Comparison of ENCODE assay signal across 8 cellular contexts in the genomic region with DNA sequence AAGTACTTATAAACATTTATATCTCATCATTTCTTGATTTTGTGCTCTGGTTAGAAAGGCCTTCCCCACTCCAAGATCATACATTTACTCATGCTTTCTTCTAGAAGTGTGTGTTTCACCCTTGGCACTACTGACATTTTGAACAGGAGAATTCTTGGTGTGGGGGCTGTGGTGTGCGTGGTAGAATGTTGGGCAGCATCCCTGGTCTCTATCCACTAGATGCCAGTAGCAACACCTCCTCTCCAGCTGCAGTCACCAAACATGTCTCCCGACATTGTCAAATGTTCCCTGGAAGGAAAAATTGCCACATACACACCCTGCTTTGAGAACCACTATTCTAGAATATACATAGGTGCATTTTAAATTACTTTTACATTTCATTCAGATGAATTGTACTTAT. TPM values are rescaled to one million over a fixed set of nuclear protein-coding genes. Genes with fewer than 3 reads are reported as not detected.
DNase-seq lines count a peak whose midpoint lies in the region; ATAC-seq and TF ChIP-seq lines count a peak whose summit lies in the region.

No MANE protein-coding gene starts in this region.

- peaks cover 13% of the 10 kb centered on the region for H3K4me1 ChIP-seq in Caco-2
- H3K4me1 ChIP-seq in colonic mucosa = no peaks in the 10 kb centered on the region
- no peaks in the 10 kb centered on the region for H3K4me1 ChIP-seq in MM.1S (ENCODE audit: low read length)

- H3K9me2 ChIP-seq in MM.1S (replicated peaks; ENCODE audit: insufficient read depth, low read length) = no peaks in the 10 kb centered on the region

- no TSS peak for BruUV-seq in Caco-2 (replicated peaks; lab: Mats Ljungman, UMichigan)

- no peaks in the 10 kb centered on the region for H3F3A ChIP-seq in MM.1S (ENCODE audit: insufficient read depth, low read length)

- TF ChIP-seq CTCF in Caco-2 (IDR thresholded peaks at IDR 0.05; ENCODE audit: insufficient read depth in 1 of 2, low read depth in 1 of 2, low read length in 1 of 2, severe bottlenecking in 1 of 2, unreplicated experiment in 1 of 2) = peak in 1 of 2 experiments; percentile 49
- no peak for TF ChIP-seq CTCF in colonic mucosa (IDR thresholded peaks at IDR 0.05)
- no peak for TF ChIP-seq CTCF in MM.1S (IDR thresholded peaks at IDR 0.05; ENCODE audit: low read length)

- ATAC-seq in GM18511 (IDR thresholded peaks at IDR 0.05; ENCODE audit: unreplicated experiment) = no peak

- H3K9me3 Mint-ChIP-seq in Caco-2 (ENCODE audit: unreplicated experiment) = no peaks in the 10 kb centered on the region

- H2AFZ ChIP-seq in MM.1S (ENCODE audit: low read length) = no peak overlapping the region

- no peaks in the 10 kb centered on the region for H3K36me3 Mint-ChIP-seq in Caco-2 (ENCODE audit: insufficient read depth, unreplicated experiment)

- H3K36me3 ChIP-seq in Caco-2 (ENCODE audit: control insufficient read depth, insufficient read depth, low read length) (no peaks in the 10 kb centered on the region), colonic mucosa (no peaks in the 10 kb centered on the region), MM.1S (replicated peaks; ENCODE audit: insufficient read depth, low read length) (no peaks in the 10 kb centered on the region)

- H4K20me1 ChIP-seq in MM.1S (ENCODE audit: insufficient read depth, low read length) = no peaks in the 10 kb centered on the region

- no peaks in the 10 kb centered on the region for H3K27me3 ChIP-seq in Caco-2 (replicated peaks; ENCODE audit: control insufficient read depth, insufficient read depth, low read length)
- no peaks in the 10 kb centered on the region for H3K27me3 ChIP-seq in colonic mucosa
- H3K27me3 ChIP-seq in MM.1S (replicated peaks; ENCODE audit: insufficient read depth, low read length) = no peaks in the 10 kb centered on the region; the same call in 1 of the 2 replicates

- no peaks in the 10 kb centered on the region for H3K9me3 ChIP-seq in Caco-2
- no peaks in the 10 kb centered on the region for H3K9me3 ChIP-seq in colonic mucosa
- H3K9me3 ChIP-seq in MM.1S (replicated peaks; ENCODE audit: insufficient read depth, low read length) = no peaks in the 10 kb centered on the region

- H3K79me2 ChIP-seq in MM.1S (ENCODE audit: low read length) = no peaks in the 10 kb centered on the region

- H3K27ac ChIP-seq in colonic mucosa (no peak overlapping the region), MM.1S (ENCODE audit: low read length) (no peak overlapping the region)

- H3K4me1 Mint-ChIP-seq in Caco-2 (ENCODE audit: low read depth, unreplicated experiment) = peaks cover 8% of the 10 kb centered on the region

- no peak overlapping the region for H3K27ac Mint-ChIP-seq in Caco-2 (ENCODE audit: unreplicated experiment)

- CTCF ChIA-PET in Caco-2 (lab: Charles Lee) = interaction anchor here (0.6 to 1.0 kb wide), 2 partner anchors 57 to 144 kb away, joined by 3 read pairs; no protein-coding TSS in a partner anchor

- intact Hi-C loops in Caco-2 (cut with micrococcal nuclease; ENCODE audit: unreplicated experiment) = no loop called here
- intact Hi-C loops in colonic mucosa (cut with DNase I) = no loop called here

- H3K4me3 ChIP-seq in Caco-2 (ENCODE audit: low read depth, low read length) (no peak overlapping the region), colonic mucosa (no peak overlapping the region), MM.1S (ENCODE audit: low read length) (no peak overlapping the region)

- H3K9ac ChIP-seq in colonic mucosa (ENCODE audit: low read depth in 2 of 2, low read length in 2 of 2) (no peak overlapping the region), MM.1S (ENCODE audit: low read length) (no peak overlapping the region)

- no peak overlapping the region for H3K4me3 Mint-ChIP-seq in Caco-2 (ENCODE audit: unreplicated experiment)

- POLR2A ChIA-PET in Caco-2 (lab: Charles Lee) = no interaction called here

- no peaks in the 10 kb centered on the region for H3K27me3 Mint-ChIP-seq in Caco-2 (ENCODE audit: insufficient read depth, unreplicated experiment)

- H3K4me2 ChIP-seq in MM.1S (ENCODE audit: low read depth, low read length) = no peak overlapping the region

- DNase-seq in Caco-2 = peak; percentile 52 to 56
- peak; percentile 64 for DNase-seq in LHCN-M2 (ENCODE audit: low read depth)
- peak; percentile 25 for DNase-seq in colonic mucosa
- peak; percentile 73 for DNase-seq in medulla oblongata (ENCODE audit: extremely low spot score)
- DNase-seq in NCI-H1436 (lab: John Stamatoyannopoulos, UW) = no peak
- DNase-seq in DMS153 treated with DMSO at 0.1 percent for 48 hours (lab: John Stamatoyannopoulos, UW; ENCODE audit: unreplicated experiment) = no peak
- DNase-seq in MM.1S = no peak

RNA-seq across cellular contexts. Expression of gene TGIF1, which starts 8.7 kb away (rescaled TPM):
- 103 and 107 TPM in 2 replicates for total RNA-seq in Caco-2 (2022)
- 114 and 115 TPM in 2 replicates for total RNA-seq in LHCN-M2 (2014; rRNA removed)
- 29.3 TPM for polyA plus RNA-seq in LHCN-M2 (2012)
- 10 to 100 TPM; 68.0 to 80.6 TPM for total RNA-seq in colonic mucosa

Comparison
In these comparisons a context has a peak if more than half of its experiments do, and no peak if none do; other contexts are left out.
1. DNase-seq: peak in Caco-2 (2 of 2), LHCN-M2 (single experiment), colonic mucosa (single experiment) and medulla oblongata (single experiment); none in NCI-H1436 (single experiment), DMS153 treated with DMSO at 0.1 percent for 48 hours (single experiment) and MM.1S (single experiment).